1 cellular context compared by ENCODE assay signal in the genomic region with DNA sequence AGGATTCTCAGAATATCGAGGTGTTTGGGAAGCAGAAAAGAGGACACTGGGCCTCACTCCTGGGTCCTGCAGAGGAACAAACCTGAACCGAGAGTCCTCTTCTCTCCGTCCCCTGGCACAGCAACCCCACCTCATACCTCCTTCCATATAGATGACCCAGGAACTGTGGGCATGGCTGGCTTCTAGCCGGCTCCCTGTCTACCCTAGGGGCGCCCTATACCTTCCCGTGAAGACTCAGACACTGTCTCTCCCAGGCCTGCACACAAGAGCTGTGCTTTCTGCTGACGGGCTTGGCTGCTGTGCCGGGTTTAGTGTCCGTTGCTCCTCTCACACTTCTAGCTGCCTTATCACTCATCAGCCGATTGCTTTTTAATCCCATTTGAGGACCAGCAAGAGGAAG.
TF ChIP-seq lines count a peak whose summit lies in the region.

No MANE protein-coding gene starts in this region.

TF ChIP-seq in HCT116, 20 proteins besides CTCF, POLR2A, EP300 and RAD21 (continued from another document):
- TF ChIP-seq REST (IDR thresholded peaks at IDR 0.05; ENCODE audit: low read depth) (no peak), JUND (IDR thresholded peaks at IDR 0.05) (no peak), EZH2 (IDR thresholded peaks at IDR 0.05) (no peak), TCF7L2 (IDR thresholded peaks at IDR 0.05; ENCODE audit: borderline replicate concordance, extremely low read depth, insufficient read depth, insufficient read length) (no peak), ZFX (IDR thresholded peaks at IDR 0.05) (no peak), SRF (IDR thresholded peaks at IDR 0.05; ENCODE audit: low read depth) (no peak), FOSL1 (IDR thresholded peaks at IDR 0.05; ENCODE audit: low read depth) (no peak), EZH2phosphoT487 (IDR thresholded peaks at IDR 0.05; ENCODE audit: borderline replicate concordance) (no peak), CBX3 (IDR thresholded peaks at IDR 0.05; ENCODE audit: low read depth) (no peak), ZNF274 (IDR thresholded peaks at IDR 0.05; ENCODE audit: low read depth, low read length) (no peak), SIN3A (IDR thresholded peaks at IDR 0.05; ENCODE audit: low read depth) (no peak), MAX (IDR thresholded peaks at IDR 0.05) (no peak), POLR2AphosphoS5 (IDR thresholded peaks at IDR 0.05; ENCODE audit: low read depth, low read length) (no peak), ELF1 (IDR thresholded peaks at IDR 0.05; ENCODE audit: borderline replicate concordance, low read depth) (no peak)
- TF ChIP-seq, protein P1, sequence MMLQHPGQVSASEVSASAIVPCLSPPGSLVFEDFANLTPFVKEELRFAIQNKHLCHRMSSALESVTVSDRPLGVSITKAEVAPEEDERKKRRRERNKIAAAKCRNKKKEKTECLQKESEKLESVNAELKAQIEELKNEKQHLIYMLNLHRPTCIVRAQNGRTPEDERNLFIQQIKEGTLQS (IDR thresholded peaks at IDR 0.05) = no peak
